In genomic region chr18:44679056-44679911, GRCh38 we compare ENCODE assay signal across 8 cellular contexts. TPM values are rescaled to one million over a fixed set of nuclear protein-coding genes. Genes with fewer than 3 reads are reported as not detected.
A peak's percentile ranks its signal among the peaks of the same experiment; 100 is the strongest.
DNase-seq lines count a peak whose midpoint lies in the region; ATAC-seq lines count a peak whose summit lies in the region.

No MANE protein-coding gene starts in this region.

- H3K79me1 ChIP-seq in mesendoderm (ENCODE audit: low read length): no peaks in the 10 kb centered on the region

- H3K4ac ChIP-seq in mesendoderm (ENCODE audit: low read depth, low read length): peak overlapping the region; percentile 100

- peak; percentile 27 to 80 (median 41) for DNase-seq in CD4-positive, CD25-positive, alpha-beta regulatory T cell
- DNase-seq in NCI-H524 treated with DMSO at 0.1 percent for 48 hours (lab: John Stamatoyannopoulos, UW) (peak; percentile 38), mesendoderm (peak; percentile 92)
- DNase-seq in activated CD8-positive, alpha-beta memory T cell treated with anti-CD3 and anti-CD28 coated beads for 24 hours: peak; percentile 87
- peak; percentile 64 to 68 (median 64) for DNase-seq in effector memory CD8-positive, alpha-beta T cell
- peak; percentile 51 for DNase-seq in stimulated activated CD8-positive, alpha-beta memory T cell treated with anti-CD3 and anti-CD28 coated beads, Interleukin-12 subunit alpha, Interleukin-12 subunit beta, amount 100 ng/mL, for 4 hours (ENCODE audit: low read depth)

- no peak overlapping the region for H2AK5ac ChIP-seq in mesendoderm (ENCODE audit: low read length)

- peaks cover 28% of the 10 kb centered on the region for H3K27me3 Mint-ChIP-seq in CD4-positive, CD25-positive, alpha-beta regulatory T cell
- peaks cover 0 to under 1% of the 10 kb centered on the region in 2 donors for H3K27me3 Mint-ChIP-seq in effector memory CD8-positive, alpha-beta T cell

- no peak overlapping the region for H3K4me3 ChIP-seq in CD4-positive, CD25-positive, alpha-beta regulatory T cell (ENCODE audit: low read depth, low read length)
- peak overlapping the region; percentile 44 for H3K4me3 ChIP-seq in mesendoderm (ENCODE audit: low read length)

- H3K18ac ChIP-seq in mesendoderm (ENCODE audit: low read length): peak overlapping the region; percentile 78

- H3K9me3 ChIP-seq in CD4-positive, CD25-positive, alpha-beta regulatory T cell (ENCODE audit: control insufficient read depth in 2 of 2, low read length in 2 of 2): no peaks in the 10 kb centered on the region

- H3K36me3 Mint-ChIP-seq in CD4-positive, CD25-positive, alpha-beta regulatory T cell: no peaks in the 10 kb centered on the region
- H3K36me3 Mint-ChIP-seq in effector memory CD8-positive, alpha-beta T cell (ENCODE audit: insufficient read depth): peaks cover 13% of the 10 kb centered on the region

- H3K56ac ChIP-seq in mesendoderm (ENCODE audit: low read length): peak overlapping the region; percentile 94

- peak; percentile 85 to 86 for ATAC-seq in CD4-positive, CD25-positive, alpha-beta regulatory T cell (ENCODE audit: low read depth in 2 of 2)
- peak; percentile 71 for ATAC-seq in GM19328 (IDR thresholded peaks at IDR 0.05; ENCODE audit: unreplicated experiment)
- ATAC-seq in HG03460 (IDR thresholded peaks at IDR 0.05; ENCODE audit: unreplicated experiment): peak; percentile 93
- peak; percentile 90 for ATAC-seq in effector memory CD8-positive, alpha-beta T cell (replicated peaks)

- peak overlapping the region; percentile 33 for H3K27ac ChIP-seq in CD4-positive, CD25-positive, alpha-beta regulatory T cell (ENCODE audit: insufficient read depth, low read length, poor library complexity, severe bottlenecking)
- peak overlapping the region; percentile 71 for H3K27ac ChIP-seq in mesendoderm (ENCODE audit: low read depth, low read length)

- H4K8ac ChIP-seq in mesendoderm (ENCODE audit: low read depth, low read length): no peak overlapping the region

- peak overlapping the region; percentile 54 for H3K4me2 ChIP-seq in mesendoderm (ENCODE audit: low read length)

- peak overlapping the region; percentile 43 to 88 (median 80) for H3K4me3 Mint-ChIP-seq in CD4-positive, CD25-positive, alpha-beta regulatory T cell
- H3K4me3 Mint-ChIP-seq in effector memory CD8-positive, alpha-beta T cell: no peak overlapping the region

- peaks cover 14% of the 10 kb centered on the region for H3K27me3 ChIP-seq in CD4-positive, CD25-positive, alpha-beta regulatory T cell (ENCODE audit: control insufficient read depth, insufficient read depth, low read length)
- no peaks in the 10 kb centered on the region for H3K27me3 ChIP-seq in mesendoderm (ENCODE audit: insufficient read depth, low read length, poor library complexity)

- H3K36me3 ChIP-seq in CD4-positive, CD25-positive, alpha-beta regulatory T cell (ENCODE audit: control insufficient read depth, insufficient read depth, low read length): no peaks in the 10 kb centered on the region
- H3K36me3 ChIP-seq in mesendoderm (ENCODE audit: control insufficient read depth, insufficient read depth, low read length): no peaks in the 10 kb centered on the region

- no peaks in the 10 kb centered on the region for H3K9me3 Mint-ChIP-seq in CD4-positive, CD25-positive, alpha-beta regulatory T cell
- no peaks in the 10 kb centered on the region for H3K9me3 Mint-ChIP-seq in effector memory CD8-positive, alpha-beta T cell

- peak overlapping the region; percentile 86 for H3K9ac ChIP-seq in mesendoderm (ENCODE audit: low read length)

- H2BK5ac ChIP-seq in mesendoderm (ENCODE audit: low read length): peak overlapping the region; percentile 47

- no CpG with 5 or more reads among the region's 102 CpGs for WGBS in mesendoderm (ENCODE audit: extremely low coverage, insufficient coverage, low lambda C conversion rate)

- peaks cover 4% of the 10 kb centered on the region for H3K79me2 ChIP-seq in mesendoderm (ENCODE audit: control insufficient read depth, insufficient read depth, low read length)

- peaks cover 0 to 12% (median 3%) of the 10 kb centered on the region in 4 donors for H3K4me1 Mint-ChIP-seq in CD4-positive, CD25-positive, alpha-beta regulatory T cell
- peaks cover 6 to 13% of the 10 kb centered on the region in 2 donors for H3K4me1 Mint-ChIP-seq in effector memory CD8-positive, alpha-beta T cell (ENCODE audit: low read depth in 2 of 2)

- no peak overlapping the region for H3K27ac Mint-ChIP-seq in CD4-positive, CD25-positive, alpha-beta regulatory T cell
- H3K27ac Mint-ChIP-seq in effector memory CD8-positive, alpha-beta T cell: peak overlapping the region in 1 of 2 donors; percentile 67

- H4K5ac ChIP-seq in mesendoderm (ENCODE audit: low read length): no peak overlapping the region

- H2BK120ac ChIP-seq in mesendoderm (ENCODE audit: low read depth, low read length): peak overlapping the region; percentile 89

- no peak overlapping the region for H2BK15ac ChIP-seq in mesendoderm (replicated peaks; ENCODE audit: low read depth)

- H3K4me1 ChIP-seq in CD4-positive, CD25-positive, alpha-beta regulatory T cell (ENCODE audit: control insufficient read depth, insufficient read depth, low read length, poor library complexity, severe bottlenecking): peaks cover 4% of the 10 kb centered on the region
- peaks cover 13% of the 10 kb centered on the region for H3K4me1 ChIP-seq in mesendoderm (ENCODE audit: control insufficient read depth, low read depth, low read length)

- no peak overlapping the region for H3K23ac ChIP-seq in mesendoderm (ENCODE audit: low read length)

RNA-seq across cellular contexts. Expression of gene SETBP1, which starts 1.4 kb away (rescaled TPM):
- total RNA-seq in CD4-positive, CD25-positive, alpha-beta regulatory T cell: 1.6 TPM
- polyA plus RNA-seq in CD4-positive, CD25-positive, alpha-beta regulatory T cell: under 1 TPM in 2 of 4 donors, not detected in 2; 0.32 to 0.38 TPM
- polyA plus RNA-seq in mesendoderm (2013, experiment 1 of 2): 1.9 TPM
- 1.9 TPM for polyA plus RNA-seq in mesendoderm (2013, experiment 2 of 2)

Comparison
In these comparisons a context has a peak if more than half of its experiments do, and no peak if none do; other contexts are left out.
1. DNase-seq: peak in every context shown above with its lines; median percentile 92 in mesendoderm; 87 in activated CD8-positive, alpha-beta memory T cell treated with anti-CD3 and anti-CD28 coated beads for 24 hours; 64 in effector memory CD8-positive, alpha-beta T cell; 51 in stimulated activated CD8-positive, alpha-beta memory T cell treated with anti-CD3 and anti-CD28 coated beads, Interleukin-12 subunit alpha, Interleukin-12 subunit beta, amount 100 ng/mL, for 4 hours; 41 in CD4-positive, CD25-positive, alpha-beta regulatory T cell; 38 in NCI-H524 treated with DMSO at 0.1 percent for 48 hours.
2. H3K4me3 Mint-ChIP-seq: peak in CD4-positive, CD25-positive, alpha-beta regulatory T cell (4 of 4); none in effector memory CD8-positive, alpha-beta T cell (0 of 2).
3. Peak in every context shown above with its lines, with median percentiles within 50 percentile points of each other: ATAC-seq.